ENCODE assay signal across 33 cellular contexts in the genomic region with DNA sequence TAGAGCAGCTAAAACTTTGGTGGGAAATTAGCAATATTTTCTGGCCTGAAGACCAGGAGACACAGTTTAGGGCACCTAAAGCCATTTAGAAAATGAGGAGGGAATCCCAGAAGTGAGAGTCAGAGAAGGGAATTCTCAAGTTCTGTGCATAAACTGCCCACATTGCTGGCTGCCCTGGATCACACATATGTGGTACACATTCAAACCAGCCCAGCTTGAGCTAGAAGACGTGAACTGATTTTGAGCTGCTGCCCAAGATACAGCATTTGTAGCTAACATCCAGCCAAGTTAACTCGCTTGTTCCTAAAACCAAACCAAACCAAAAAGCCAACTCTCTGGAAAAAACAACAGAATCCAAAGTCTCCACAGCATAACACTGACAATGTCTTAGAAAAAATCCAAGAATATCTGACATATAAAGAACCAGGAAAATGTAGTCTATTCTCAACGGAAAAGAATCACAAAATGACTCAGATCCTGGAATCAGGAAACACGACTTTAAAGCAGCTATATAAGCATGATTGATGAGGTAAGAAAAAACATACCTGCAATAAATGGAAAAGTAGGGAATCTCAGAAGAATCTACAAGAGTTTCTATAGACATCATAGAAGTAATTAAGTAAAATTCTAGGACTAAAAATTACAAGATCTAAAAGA. TPM values are rescaled to one million over a fixed set of nuclear protein-coding genes. Genes with fewer than 3 reads are reported as not detected.
DNase-seq lines count a peak whose midpoint lies in the region; ATAC-seq and TF ChIP-seq lines count a peak whose summit lies in the region.
"Had no signal": no experiment of that assay in that cellular context is flagged by ENCODE, and none has a peak within 500 bp of the region (broad histone marks: within the 10 kb centered on the region; RNA-seq: fewer than 3 reads in every experiment).

No MANE protein-coding gene starts in this region.

- no peaks in the 10 kb centered on the region for H3K36me3 ChIP-seq in HCT116 (ENCODE audit: control insufficient read depth in 1 of 2, insufficient read depth in 2 of 2, low read length in 2 of 2)
- H3K36me3 ChIP-seq in PC-9 (ENCODE audit: low read depth) = no peaks in the 10 kb centered on the region
- H3K36me3 ChIP-seq in esophagus (ENCODE audit: control insufficient read depth in 2 of 2, insufficient read depth in 2 of 2, low read length in 1 of 2) = no peaks in the 10 kb centered on the region
- H3K36me3 ChIP-seq in endodermal cell (ENCODE audit: control insufficient read depth, insufficient read depth, low read length) = no peaks in the 10 kb centered on the region
- H3K36me3 ChIP-seq: cardiac muscle cell, left lung, SJSA1 had no signal

- TF ChIP-seq CTCF in HCT116 (IDR thresholded peaks at IDR 0.05 in 2 of 3, conservative IDR thresholded peaks at IDR 0.05 in 1 of 3; ENCODE audit: borderline replicate concordance in 1 of 3, insufficient read depth in 1 of 3, low read depth in 2 of 3, low read length in 2 of 3) (no peak), PC-9 (conservative IDR thresholded peaks at IDR 0.05) (no peak), endodermal cell (conservative IDR thresholded peaks at IDR 0.05) (no peak)

- in situ Hi-C loops in KBM-7 (cut with MboI; ENCODE audit: low pct_unique_long_range_greater_than_20kb, low sequenced_read_pairs) = no loop called here

- ATAC-seq in HCT116 = no peak
- peak; percentile 61 for ATAC-seq in left colon
- no peak for ATAC-seq in HG03039 (IDR thresholded peaks at IDR 0.05; ENCODE audit: unreplicated experiment)
- ATAC-seq: left lung; right cardiac atrium; stimulated activated naive CD8-positive, alpha-beta T cell treated with anti-CD3 and anti-CD28 coated beads, Interleukin-15, Interleukin-2, amounts not matched to agents 100 U/mL and 50 U/mL, for 24 hours; T-cell; WTC11 had no signal

- H3K4me3 ChIP-seq in HCT116 (replicated peaks in 1 of 2; ENCODE audit: low read depth in 1 of 2, low read length in 2 of 2) (no peak overlapping the region), PC-9 (no peak overlapping the region), esophagus (ENCODE audit: low read depth in 1 of 2, low read length in 2 of 2) (no peak overlapping the region), endodermal cell (ENCODE audit: low read length) (no peak overlapping the region)
- H3K4me3 ChIP-seq: cardiac muscle cell, left lung, SJSA1, smooth muscle cell had no signal

- H3K4me1 Mint-ChIP-seq in activated naive CD4-positive, alpha-beta T cell treated with anti-CD3 and anti-CD28 coated beads for 36 hours (ENCODE audit: low read depth) = no peaks in the 10 kb centered on the region
- no peaks in the 10 kb centered on the region for H3K4me1 Mint-ChIP-seq in endodermal cell
- H3K4me1 Mint-ChIP-seq: T-cell, WTC11 had no signal

- no peaks in the 10 kb centered on the region for H3K36me3 Mint-ChIP-seq in activated naive CD4-positive, alpha-beta T cell treated with anti-CD3 and anti-CD28 coated beads for 36 hours (ENCODE audit: low read depth)
- H3K36me3 Mint-ChIP-seq in endodermal cell (ENCODE audit: low read depth) = no peaks in the 10 kb centered on the region
- H3K36me3 Mint-ChIP-seq: activated naive CD8-positive, alpha-beta T cell treated with anti-CD3 and anti-CD28 coated beads, Interleukin-2, amount 10 ng/mL, durations not matched to agents 7 days and 5 days; T-cell; WTC11 had no signal

- H3F3A ChIP-seq in PC-9 (ENCODE audit: insufficient read depth, low read depth) = peaks cover 11% of the 10 kb centered on the region

- WGBS in esophagus, 2 donors = 54 to 65% methylated on average over 4 of the region's 4 CpGs
- 85 to 88% methylated on average over 1 to 4 of the region's 4 CpGs for WGBS in endodermal cell (ENCODE audit: insufficient coverage in 1 of 2, insufficient read length in 1 of 2), 2 experiments

- CTCF ChIA-PET in HCT116 (lab: Charles Lee) = no interaction called here
- CTCF ChIA-PET in PC-9 (lab: Charles Lee) = no interaction called here
- CTCF ChIA-PET in activated naive CD4-positive, alpha-beta T cell treated with anti-CD3 and anti-CD28 coated beads for 36 hours (lab: Charles Lee) = no interaction called here

- intact Hi-C loops in HCT116 (cut with micrococcal nuclease) = no loop called here
- intact Hi-C loops in PC-9 (cut with micrococcal nuclease; ENCODE audit: unreplicated experiment) = no loop called here
- intact Hi-C loops in left colon (cut with DNase I, micrococcal nuclease) = no loop called here
- intact Hi-C loops in activated naive CD4-positive, alpha-beta T cell treated with anti-CD3 and anti-CD28 coated beads for 36 hours (cut with micrococcal nuclease) = no loop called here

- H2AFZ ChIP-seq in HCT116 (ENCODE audit: low read depth, low read length, poor library complexity, severe bottlenecking) = peak overlapping the region; percentile 84
- peak overlapping the region; percentile 15; the same call in 1 of the 2 replicates for H2AFZ ChIP-seq in PC-9

- no peak for TF ChIP-seq RAD21 in HCT116 (IDR thresholded peaks at IDR 0.05; ENCODE audit: low read depth)

- H3K27ac ChIP-seq in HCT116 (ENCODE audit: low read depth, low read length) (no peak overlapping the region), PC-9 (peak overlapping the region; percentile 70), esophagus (ENCODE audit: low read depth in 2 of 2, low read length in 1 of 2) (peak overlapping the region; percentile 34 to 47), endodermal cell (ENCODE audit: low read depth, low read length) (no peak overlapping the region)
- H3K27ac ChIP-seq: C4-2B, cardiac muscle cell, KMS-11, left lung, SJSA1 had no signal

- no peak for TF ChIP-seq POLR2A in HCT116 (IDR thresholded peaks at IDR 0.05; ENCODE audit: borderline replicate concordance, extremely low read depth, insufficient read depth, insufficient read length)

- H3K9ac ChIP-seq in HCT116 (ENCODE audit: low read length) (no peak overlapping the region), endodermal cell (ENCODE audit: extremely low read depth, low read length, poor library complexity, severe bottlenecking) (no peak overlapping the region)
- H3K9ac ChIP-seq: KMS-11 had no signal

- H3K27me3 Mint-ChIP-seq in activated naive CD4-positive, alpha-beta T cell treated with anti-CD3 and anti-CD28 coated beads for 36 hours (ENCODE audit: low read depth) = peaks cover 12% of the 10 kb centered on the region
- H3K27me3 Mint-ChIP-seq in endodermal cell (ENCODE audit: insufficient read depth) = peaks cover 15% of the 10 kb centered on the region

- no peaks in the 10 kb centered on the region for H4K20me1 ChIP-seq in HCT116 (ENCODE audit: insufficient read depth)
- H4K20me1 ChIP-seq in PC-9 (ENCODE audit: insufficient read depth) = no peaks in the 10 kb centered on the region

- RAD21 ChIA-PET in HCT116 (lab: Charles Lee; ENCODE audit: low non-redundant PET in 1 of 2, low total read pairs in 2 of 2, uncharacterized antibody in 2 of 2, unreplicated experiment in 2 of 2) = no interaction called here

- no peaks in the 10 kb centered on the region for H3K9me3 ChIP-seq in HCT116 (ENCODE audit: control insufficient read depth in 1 of 2, insufficient read depth in 1 of 2, low read depth in 1 of 2, low read length in 2 of 2)
- no peaks in the 10 kb centered on the region for H3K9me3 ChIP-seq in PC-9 (ENCODE audit: insufficient read depth, low read depth)
- H3K9me3 ChIP-seq in esophagus (ENCODE audit: control insufficient read depth in 2 of 2, insufficient read depth in 1 of 2, low read depth in 1 of 2, low read length in 1 of 2) = no peaks in the 10 kb centered on the region
- no peaks in the 10 kb centered on the region for H3K9me3 ChIP-seq in endodermal cell (ENCODE audit: control insufficient read depth, low read length)
- H3K9me3 ChIP-seq: left lung, SJSA1 had no signal

- BruUV-seq in HCT116 (replicated peaks; lab: Mats Ljungman, UMichigan) = no TSS peak
- BruUV-seq in PC-9 (replicated peaks; lab: Mats Ljungman, UMichigan) = no TSS peak

- H3K4me3 Mint-ChIP-seq in activated naive CD4-positive, alpha-beta T cell treated with anti-CD3 and anti-CD28 coated beads for 36 hours = no peak overlapping the region
- no peak overlapping the region for H3K4me3 Mint-ChIP-seq in endodermal cell
- H3K4me3 Mint-ChIP-seq: activated CD4-positive, alpha-beta T cell treated with anti-CD3 and anti-CD28 coated beads, Interleukin-2, amount 10 ng/mL, durations not matched to agents 24 days and 14 days; activated naive CD8-positive, alpha-beta T cell treated with anti-CD3 and anti-CD28 coated beads, Interleukin-2, amount 10 ng/mL, durations not matched to agents 7 days and 5 days; T-cell; WTC11 had no signal

- H3K4me2 ChIP-seq in HCT116 (ENCODE audit: low read length) (peak overlapping the region; percentile 31), PC-9 (peak overlapping the region; percentile 16)
- H3K4me2 ChIP-seq: KMS-11, smooth muscle cell had no signal

- H3K27ac Mint-ChIP-seq in activated naive CD4-positive, alpha-beta T cell treated with anti-CD3 and anti-CD28 coated beads for 36 hours = no peak overlapping the region
- no peak overlapping the region for H3K27ac Mint-ChIP-seq in endodermal cell
- H3K27ac Mint-ChIP-seq: activated CD4-positive, alpha-beta T cell treated with anti-CD3 and anti-CD28 coated beads, Interleukin-2, amount 10 ng/mL, durations not matched to agents 24 days and 14 days; activated naive CD8-positive, alpha-beta T cell treated with anti-CD3 and anti-CD28 coated beads, Interleukin-2, amount 10 ng/mL, durations not matched to agents 7 days and 5 days; T-cell; WTC11 had no signal

- POLR2A ChIA-PET in HCT116 (lab: Charles Lee) = no interaction called here
- POLR2A ChIA-PET in PC-9 (lab: Charles Lee; ENCODE audit: unreplicated experiment) = interaction anchor here (0.7 kb wide), 1 partner anchor 1825 kb away, joined by 7 read pairs; no protein-coding TSS in a partner anchor

- no peaks in the 10 kb centered on the region for H3K9me3 Mint-ChIP-seq in activated naive CD4-positive, alpha-beta T cell treated with anti-CD3 and anti-CD28 coated beads for 36 hours
- no peaks in the 10 kb centered on the region for H3K9me3 Mint-ChIP-seq in endodermal cell
- H3K9me3 Mint-ChIP-seq: activated CD4-positive, alpha-beta T cell treated with anti-CD3 and anti-CD28 coated beads, Interleukin-2, amount 10 ng/mL, durations not matched to agents 24 days and 14 days; activated naive CD8-positive, alpha-beta T cell treated with anti-CD3 and anti-CD28 coated beads, Interleukin-2, amount 10 ng/mL, durations not matched to agents 7 days and 5 days; WTC11 had no signal

- H3K27me3 ChIP-seq in HCT116 (ENCODE audit: insufficient read depth, low read length) = no peaks in the 10 kb centered on the region
- H3K27me3 ChIP-seq in PC-9 (ENCODE audit: insufficient read depth, low read depth) = no peaks in the 10 kb centered on the region
- no peaks in the 10 kb centered on the region for H3K27me3 ChIP-seq in esophagus (ENCODE audit: control insufficient read depth in 1 of 2, insufficient read depth in 2 of 2, low read length in 2 of 2)
- H3K27me3 ChIP-seq in endodermal cell (ENCODE audit: control insufficient read depth, insufficient read depth, low read length, poor library complexity, severe bottlenecking) = peaks cover 5% of the 10 kb centered on the region
- H3K27me3 ChIP-seq: cardiac muscle cell, left lung, SJSA1 had no signal

- H3K4me1 ChIP-seq in HCT116 (ENCODE audit: control insufficient read depth in 1 of 2, insufficient read depth in 2 of 2, low read length in 2 of 2) (peaks cover 0 to 12% of the 10 kb centered on the region in 2 experiments; a peak in 2 of 4 replicates), PC-9 (replicated peaks; ENCODE audit: insufficient read depth) (peaks cover 24% of the 10 kb centered on the region), esophagus (ENCODE audit: control insufficient read depth in 2 of 2, insufficient read depth in 2 of 2, low read length in 1 of 2) (no peaks in the 10 kb centered on the region), endodermal cell (ENCODE audit: control insufficient read depth, insufficient read depth, low read length) (no peaks in the 10 kb centered on the region)
- H3K4me1 ChIP-seq: Caco-2 had no signal

- H3K9me2 ChIP-seq in HCT116 (ENCODE audit: insufficient read depth) = no peaks in the 10 kb centered on the region
- no peaks in the 10 kb centered on the region for H3K9me2 ChIP-seq in PC-9 (ENCODE audit: insufficient read depth)

- DNase-seq in HCT116 (ENCODE audit: low read depth, low spot score) = no peak
- DNase-seq in PC-9 = peak in 1 of 2 experiments; percentile 78
- no peak for DNase-seq in left colon
- no peak for DNase-seq in activated naive CD4-positive, alpha-beta T cell treated with anti-CD3 and anti-CD28 coated beads for 36 hours
- DNase-seq in endodermal cell = no peak
- no peak for DNase-seq in KBM-7
- DNase-seq: activated CD4-positive, alpha-beta T cell treated with anti-CD3 and anti-CD28 coated beads, Interleukin-2, amount 10 ng/mL, durations not matched to agents 24 days and 14 days; activated CD8-positive, alpha-beta memory T cell treated with anti-CD3 and anti-CD28 coated beads for 24 hours; activated effector memory CD4-positive, alpha-beta T cell treated with Interleukin-2 at 50 U/mL for 16 hours; activated naive CD8-positive, alpha-beta T cell treated with anti-CD3 and anti-CD28 coated beads, Interleukin-2, amount 10 ng/mL, durations not matched to agents 7 days and 5 days; activated T-cell treated with anti-CD3 and anti-CD28 coated beads for 4 hours; aorta; Caco-2; DMS79; effector CD4-positive, alpha-beta T cell; erythroblast; GDM1; hippocampal formation; left lung; NCI-H1436; NCI-H345; posterior cingulate gyrus; right cardiac atrium; stimulated activated naive CD8-positive, alpha-beta T cell treated with anti-CD3 and anti-CD28 coated beads, Interleukin-15, Interleukin-2, amounts not matched to agents 100 U/mL and 50 U/mL, for 24 hours; T-cell had no signal

- no peaks in the 10 kb centered on the region for H3K79me2 ChIP-seq in HCT116 (ENCODE audit: insufficient read depth, low read length)
- H3K79me2 ChIP-seq in PC-9 (ENCODE audit: low read depth) = no peaks in the 10 kb centered on the region

RNA-seq across cellular contexts. Expression of a gene that starts 18.2 kb away (rescaled TPM):
- total RNA-seq in HCT116 (2021; ENCODE audit: unreplicated experiment) (89.2 TPM), PC-9 (2021) (226 and 263 TPM in 2 replicates), left colon (100 to 1,000 TPM; 254 to 280 TPM), endodermal cell (100 to 1,000 TPM in 1 of 2 donors, 10 to 100 TPM in 1; 77.9 to 116 TPM)
- 111 and 113 TPM in 2 replicates for polyA plus RNA-seq in HCT116 (2012)
- polyA plus RNA-seq in esophagus = 100 to 1,000 TPM in 1 of 2 donors, 10 to 100 TPM in 1; 50.6 to 173 TPM
- 10 to 100 TPM; 27.6 to 31.9 TPM for total RNA-seq in activated naive CD4-positive, alpha-beta T cell treated with anti-CD3 and anti-CD28 coated beads for 36 hours
- 41.5 TPM for polyA plus RNA-seq in endodermal cell (2013, experiment 1 of 2)
- polyA plus RNA-seq in endodermal cell (2013, experiment 2 of 2) = 39.1 TPM

Comparison
In these comparisons a context has a peak if more than half of its experiments do, and no peak if none do; other contexts are left out.
1. H3K27ac ChIP-seq: peak in PC-9 (single experiment) and esophagus (2 of 2); none in HCT116 (single experiment) and endodermal cell (single experiment).